29 cellular contexts compared by ENCODE assay signal in the genomic region with DNA sequence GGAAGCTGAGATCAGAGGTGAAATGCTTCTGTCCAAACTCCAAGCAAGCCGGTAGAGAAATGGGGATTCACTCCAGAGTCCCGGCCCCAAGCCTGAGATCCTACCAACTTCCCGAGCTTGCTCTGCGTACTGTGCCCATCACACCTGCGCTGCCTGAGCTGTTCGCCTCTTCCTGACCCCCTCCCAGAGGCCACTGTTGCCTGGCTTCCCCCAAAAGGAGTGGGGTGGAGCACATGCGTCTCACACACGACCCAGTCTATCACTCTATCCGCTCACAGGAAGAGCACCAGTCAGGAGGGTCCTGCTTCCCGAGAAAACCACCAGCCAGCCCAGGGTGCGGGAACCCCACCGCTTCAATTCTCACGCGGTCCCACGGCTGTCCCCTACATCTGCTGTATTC.
"Had no signal": no experiment of that assay in that cellular context is flagged by ENCODE, and none has a peak within 500 bp of the region (broad histone marks: within the 10 kb centered on the region; RNA-seq: fewer than 3 reads in every experiment).

No MANE protein-coding gene starts in this region.

- H3K4me1 ChIP-seq: colonic mucosa, neural progenitor cell, upper lobe of left lung had no signal

- H3K9me3 ChIP-seq: colonic mucosa, gastroesophageal sphincter, stomach, thyroid gland, upper lobe of left lung had no signal

- DNase-seq: activated CD4-positive, alpha-beta T cell treated with anti-CD3 and anti-CD28 coated beads for 36 hours; activated CD4-positive, CD25-positive, alpha-beta regulatory T cell; activated CD8-positive, alpha-beta T cell treated with anti-CD3 and anti-CD28 coated beads, Interleukin-2, amount 10 ng/mL, durations not matched to agents 7 days and 5 days; activated gamma-delta T cell; activated naive CD4-positive, alpha-beta T cell treated with anti-CD3 and anti-CD28 coated beads, Interleukin-2, amount 50 U/mL, for 16 hours; activated naive CD8-positive, alpha-beta T cell treated with anti-CD3 and anti-CD28 coated beads, Interleukin-2, amount 50 U/mL, for 24 hours; activated T-cell treated with anti-CD3 and anti-CD28 coated beads, Interleukin-2, amount 50 U/mL, for 1 hour; colonic mucosa; effector CD8-positive, alpha-beta T cell; erythroblast; head of caudate nucleus; hippocampal formation; mesendoderm; natural killer cell; stimulated activated CD4-positive, alpha-beta T cell treated with anti-CD3 and anti-CD28 coated beads, Interleukin-4, amount 100 ng/mL, for 24 hours; stomach; T-helper 1 cell; thyroid gland had no signal

- H3K9ac ChIP-seq: neural progenitor cell had no signal

- H3K27me3 Mint-ChIP-seq: activated CD4-positive, alpha-beta T cell treated with anti-CD3 and anti-CD28 coated beads for 36 hours; activated naive CD8-positive, alpha-beta T cell treated with anti-CD3 and anti-CD28 coated beads, Interleukin-2, amount 50 U/mL, for 24 hours; stimulated activated memory B cell treated with anti-CD40 and anti-IgM and Interleukin-4, amounts not matched to agents 10 μg/mL and 1 μg/mL and 100 μg/mL, for 72 hours had no signal

- H3K27ac Mint-ChIP-seq: activated CD4-positive, alpha-beta T cell treated with anti-CD3 and anti-CD28 coated beads for 36 hours; activated CD8-positive, alpha-beta T cell treated with anti-CD3 and anti-CD28 coated beads, Interleukin-2, amount 10 ng/mL, durations not matched to agents 7 days and 5 days; activated naive CD8-positive, alpha-beta T cell treated with anti-CD3 and anti-CD28 coated beads, Interleukin-2, amount 50 U/mL, for 24 hours; activated T-helper 1 cell treated with anti-CD3 and anti-CD28 coated beads, Interleukin-12 subunit alpha, Interleukin-12 subunit beta, Interleukin-2, Interleukin-4 antibody, amounts not matched to agents 30 ng/mL and 10 ng/mL and 1 ng/mL, durations not matched to agents 14 hours and 24 hours and 36 hours; natural killer cell; neural progenitor cell; stimulated activated memory B cell treated with anti-CD40 and anti-IgM and Interleukin-4, amounts not matched to agents 10 μg/mL and 1 μg/mL and 100 μg/mL, for 72 hours had no signal

- H3K4me2 ChIP-seq: neural progenitor cell had no signal

- H3K36me3 ChIP-seq: neural progenitor cell had no signal

- H3K4me3 Mint-ChIP-seq: activated CD4-positive, alpha-beta T cell treated with anti-CD3 and anti-CD28 coated beads for 36 hours; activated CD8-positive, alpha-beta T cell treated with anti-CD3 and anti-CD28 coated beads, Interleukin-2, amount 10 ng/mL, durations not matched to agents 7 days and 5 days; activated naive CD8-positive, alpha-beta T cell treated with anti-CD3 and anti-CD28 coated beads, Interleukin-2, amount 50 U/mL, for 24 hours; activated T-helper 1 cell treated with anti-CD3 and anti-CD28 coated beads, Interleukin-12 subunit alpha, Interleukin-12 subunit beta, Interleukin-2, Interleukin-4 antibody, amounts not matched to agents 30 ng/mL and 10 ng/mL and 1 ng/mL, durations not matched to agents 14 hours and 24 hours and 36 hours; natural killer cell; neural progenitor cell; stimulated activated memory B cell treated with anti-CD40 and anti-IgM and Interleukin-4, amounts not matched to agents 10 μg/mL and 1 μg/mL and 100 μg/mL, for 72 hours had no signal

- H3K4me1 Mint-ChIP-seq: activated CD4-positive, alpha-beta T cell treated with anti-CD3 and anti-CD28 coated beads for 36 hours; activated naive CD8-positive, alpha-beta T cell treated with anti-CD3 and anti-CD28 coated beads, Interleukin-2, amount 50 U/mL, for 24 hours had no signal

- H3K4me3 ChIP-seq: colonic mucosa, gastroesophageal sphincter, lung, neural progenitor cell, skin epidermis, stomach, thyroid gland, upper lobe of left lung had no signal

- H3K36me3 Mint-ChIP-seq: natural killer cell had no signal

- ATAC-seq: activated CD4-positive, alpha-beta T cell treated with anti-CD3 and anti-CD28 coated beads for 36 hours; activated CD8-positive, alpha-beta T cell treated with anti-CD3 and anti-CD28 coated beads, Interleukin-2, amount 10 ng/mL, durations not matched to agents 7 days and 5 days; activated naive CD8-positive, alpha-beta T cell treated with anti-CD3 and anti-CD28 coated beads, Interleukin-2, amount 50 U/mL, for 24 hours; gastroesophageal sphincter; left lobe of liver; natural killer cell; sciatic nerve; stimulated activated memory B cell treated with anti-CD40 and anti-IgM and Interleukin-4, amounts not matched to agents 10 μg/mL and 1 μg/mL and 100 μg/mL, for 72 hours had no signal

- H3K27me3 ChIP-seq: colonic mucosa, gastroesophageal sphincter, neural progenitor cell, stomach, thyroid gland, upper lobe of left lung had no signal

- H3K27ac ChIP-seq: colonic mucosa, neural progenitor cell, stomach, thyroid gland, upper lobe of left lung had no signal

- H3K9me3 Mint-ChIP-seq: activated naive CD8-positive, alpha-beta T cell treated with anti-CD3 and anti-CD28 coated beads, Interleukin-2, amount 50 U/mL, for 24 hours; activated T-helper 1 cell treated with anti-CD3 and anti-CD28 coated beads, Interleukin-12 subunit alpha, Interleukin-12 subunit beta, Interleukin-2, Interleukin-4 antibody, amounts not matched to agents 30 ng/mL and 10 ng/mL and 1 ng/mL, durations not matched to agents 14 hours and 24 hours and 36 hours; natural killer cell; neural progenitor cell; stimulated activated memory B cell treated with anti-CD40 and anti-IgM and Interleukin-4, amounts not matched to agents 10 μg/mL and 1 μg/mL and 100 μg/mL, for 72 hours had no signal

- FAIRE-seq: bronchial epithelial cell, keratinocyte had no signal

- H2AFZ ChIP-seq: neural progenitor cell had no signal
